Comparison of ENCODE assay signal across 14 cellular contexts in the genomic region with DNA sequence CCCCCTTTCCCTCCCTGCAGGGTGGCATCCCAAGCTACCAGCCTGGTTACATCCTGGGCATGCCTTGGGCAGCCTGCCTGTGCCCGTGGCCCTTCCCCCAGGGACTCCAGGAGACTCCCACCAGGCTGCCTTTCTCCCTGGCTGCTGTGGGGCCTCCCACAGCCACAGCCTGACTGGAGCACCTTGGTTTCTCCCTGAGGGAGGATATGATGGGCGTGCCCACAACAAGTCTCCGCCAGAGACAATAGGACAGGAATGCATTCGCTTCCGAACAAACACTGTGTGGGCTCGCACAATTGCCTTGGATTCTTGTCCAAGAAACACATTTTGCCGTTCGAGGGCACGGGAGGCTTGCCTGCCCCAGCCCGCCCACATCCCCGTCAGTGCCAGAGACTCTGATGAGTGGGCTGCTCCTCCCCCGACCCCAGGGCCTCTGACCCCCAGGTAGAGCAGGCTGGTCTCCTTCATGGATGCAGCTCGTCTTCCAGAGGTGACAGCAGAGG.
DNase-seq lines count a peak whose midpoint lies in the region; ATAC-seq and TF ChIP-seq lines count a peak whose summit lies in the region.
"Had no signal": no experiment of that assay in that cellular context is flagged by ENCODE, and none has a peak within 500 bp of the region (broad histone marks: within the 10 kb centered on the region; RNA-seq: fewer than 3 reads in every experiment).

No MANE protein-coding gene starts in this region.

- no TSS peak for BruUV-seq in mammary epithelial cell (replicated peaks; lab: Mats Ljungman, UMichigan)

- no peaks in the 10 kb centered on the region for H3K79me2 ChIP-seq in mammary epithelial cell (ENCODE audit: insufficient read depth, low read length)

- ATAC-seq in left lung, result peak; percentile 11
- ATAC-seq in thoracic aorta (ENCODE audit: insufficient number of reproducible peaks, low FRiP score, low read depth), result no peak

- 0% methylated on average over 6 of the region's 13 CpGs for WGBS in mammary epithelial cell (ENCODE audit: low coverage, missing lambda C conversion rate)

- peak overlapping the region; percentile 34 for H2AFZ ChIP-seq in mammary epithelial cell (ENCODE audit: low read depth, low read length)
- H2AFZ ChIP-seq: PC-9 had no signal

- dilution Hi-C loops in mammary epithelial cell (cut with HindIII; ENCODE audit: low sequenced_read_pairs), result no loop called here

- in situ Hi-C loops in mammary epithelial cell (cut with MboI; ENCODE audit: low sequenced_read_pairs in 2 of 2), result no loop called here

- H3K4me3 ChIP-seq in mammary epithelial cell (replicated peaks in 1 of 3; ENCODE audit: insufficient read depth in 1 of 3, low read depth in 2 of 3, low read length in 3 of 3) (no peak overlapping the region), left lung (no peak overlapping the region), thoracic aorta (no peak overlapping the region)
- H3K4me3 ChIP-seq: PC-9 had no signal

- H3K4me1 ChIP-seq in mammary epithelial cell (ENCODE audit: insufficient read depth, low read length) (peaks cover 26% of the 10 kb centered on the region), left lung (peaks cover 3 to 39% of the 10 kb centered on the region in 2 donors), thoracic aorta (ENCODE audit: control insufficient read depth in 1 of 2, low read depth in 2 of 2) (peaks cover 23 to 66% of the 10 kb centered on the region in 2 donors)
- H3K4me1 ChIP-seq: Caco-2 had no signal

- no peak for TF ChIP-seq CTCF in mammary epithelial cell (conservative IDR thresholded peaks at IDR 0.05 in 1 of 2, IDR thresholded peaks at IDR 0.05 in 1 of 2; ENCODE audit: extremely low read depth in 1 of 2, insufficient read depth in 1 of 2, low read depth in 1 of 2, low read length in 2 of 2)
- no peak for TF ChIP-seq CTCF in left lung (IDR thresholded peaks at IDR 0.05)
- TF ChIP-seq CTCF in thoracic aorta (IDR thresholded peaks at IDR 0.05), result no peak

- no peak overlapping the region for H3K9ac ChIP-seq in mammary epithelial cell (ENCODE audit: insufficient read depth, low read length)

- H3K36me3 ChIP-seq in mammary epithelial cell (ENCODE audit: insufficient read depth, low read length) (no peaks in the 10 kb centered on the region), left lung (no peaks in the 10 kb centered on the region), thoracic aorta (no peaks in the 10 kb centered on the region)

- intact Hi-C loops in mammary epithelial cell (cut with micrococcal nuclease) (loop anchor here (1.0 kb wide), 1 partner anchor 12 kb away; no protein-coding TSS in a partner anchor), left lung (cut with DNase I) (no loop called here)

- CTCF ChIA-PET in mammary epithelial cell (lab: Charles Lee; ENCODE audit: low non-redundant PET), result no interaction called here

- H3K4me2 ChIP-seq in mammary epithelial cell (ENCODE audit: insufficient read depth, low read depth, low read length), result peak overlapping the region; percentile 60
- H3K4me2 ChIP-seq: PC-9 had no signal

- no peaks in the 10 kb centered on the region for H3K9me3 ChIP-seq in mammary epithelial cell (replicated peaks; ENCODE audit: insufficient read depth, low read length)
- H3K9me3 ChIP-seq in left lung, result no peaks in the 10 kb centered on the region
- H3K9me3 ChIP-seq in thoracic aorta, result no peaks in the 10 kb centered on the region
- H3K9me3 ChIP-seq: Caco-2 had no signal

- peak overlapping the region; percentile 36 for H3K27ac ChIP-seq in mammary epithelial cell (ENCODE audit: insufficient read depth, low read depth, low read length)
- peak overlapping the region in 1 of 2 donors; percentile 38 for H3K27ac ChIP-seq in left lung
- H3K27ac ChIP-seq in thoracic aorta, result peak overlapping the region; percentile 16 to 25
- H3K27ac ChIP-seq: PC-9 had no signal

- no peaks in the 10 kb centered on the region for H4K20me1 ChIP-seq in mammary epithelial cell (ENCODE audit: insufficient read depth, low read length)

- peak; percentile 27 for DNase-seq in NCI-H2227 treated with DMSO at 0.1 percent for 48 hours (lab: John Stamatoyannopoulos, UW)
- DNase-seq in mammary epithelial cell, result peak; percentile 84
- DNase-seq in left lung, result no peak
- no peak for DNase-seq in thoracic aorta (ENCODE audit: low spot score)
- no peak for DNase-seq in activated gamma-delta T cell (lab: John Stamatoyannopoulos, UW)
- DNase-seq in NCI-H1048 (lab: John Stamatoyannopoulos, UW), result no peak
- DNase-seq in NCI-H1417 (lab: John Stamatoyannopoulos, UW), result no peak
- DNase-seq: activated CD4-positive, alpha-beta memory T cell treated with anti-CD3 and anti-CD28 coated beads, Interleukin-2, amount 10 ng/mL, durations not matched to agents 7 days and 5 days; activated naive CD4-positive, alpha-beta T cell; Caco-2; head of caudate nucleus; midbrain; NCI-H2029 had no signal

- H3K27me3 ChIP-seq in mammary epithelial cell (ENCODE audit: insufficient read depth, low read length) (no peaks in the 10 kb centered on the region), left lung (no peaks in the 10 kb centered on the region), thoracic aorta (replicated peaks; ENCODE audit: insufficient read depth) (no peaks in the 10 kb centered on the region)

Comparison
In these comparisons a context has a peak if more than half of its experiments do, and no peak if none do; other contexts are left out.
1. DNase-seq: peak in NCI-H2227 treated with DMSO at 0.1 percent for 48 hours (single experiment) and mammary epithelial cell (single experiment); none in left lung (0 of 2), thoracic aorta (single experiment), activated gamma-delta T cell (single experiment), NCI-H1048 (single experiment) and NCI-H1417 (0 of 3).